Comparison of ENCODE assay signal across 1 cellular context in the genomic region with DNA sequence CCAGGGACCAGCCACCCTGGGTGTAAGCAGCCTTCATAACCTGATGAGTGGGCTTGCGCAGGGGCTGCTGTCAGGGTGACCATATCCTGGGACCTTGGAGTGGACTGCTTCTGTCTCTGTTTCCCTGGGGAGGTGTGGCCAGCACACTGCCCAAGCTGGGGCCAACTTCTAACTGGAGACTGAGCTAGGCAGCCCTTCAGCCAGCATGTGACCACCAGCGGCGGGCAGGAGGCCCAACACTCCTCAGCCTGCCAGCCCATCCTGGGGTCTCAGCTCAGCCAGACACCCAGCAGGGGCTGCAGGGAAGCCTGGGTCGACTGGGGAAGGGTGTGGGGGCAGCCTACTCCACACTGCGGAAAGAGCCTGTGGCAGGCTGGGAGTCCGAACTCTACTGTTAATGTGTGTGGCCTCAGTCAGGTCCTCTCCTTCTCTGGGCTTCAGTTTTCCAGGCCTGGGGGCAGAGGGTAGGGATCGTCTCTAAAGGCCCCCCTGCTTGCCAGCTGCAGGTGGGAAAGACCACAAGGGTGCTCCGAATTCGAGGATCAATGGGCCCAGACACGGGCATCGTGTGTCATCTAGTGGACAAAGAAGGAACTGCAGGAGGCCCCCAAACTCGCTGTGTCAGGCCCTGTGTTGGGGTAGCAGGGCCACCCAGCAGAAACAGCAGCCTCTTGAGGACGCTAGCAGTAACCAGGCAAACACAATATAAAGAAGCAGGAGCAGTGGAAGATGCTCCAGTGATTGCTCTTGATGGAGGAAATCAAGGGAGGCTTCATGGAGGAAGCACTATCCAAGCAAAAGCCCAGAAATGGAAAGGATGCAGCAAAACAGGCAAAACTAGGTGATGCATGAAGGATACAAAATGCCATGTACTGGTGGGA.
A peak's percentile ranks its signal among the peaks of the same experiment; 100 is the strongest.
TF ChIP-seq lines count a peak whose summit lies in the region.

No MANE protein-coding gene starts in this region.

TF ChIP-seq in A549, 52 proteins besides CTCF, POLR2A, EP300 and RAD21 (continued from another document):
- TF ChIP-seq, protein P1, sequence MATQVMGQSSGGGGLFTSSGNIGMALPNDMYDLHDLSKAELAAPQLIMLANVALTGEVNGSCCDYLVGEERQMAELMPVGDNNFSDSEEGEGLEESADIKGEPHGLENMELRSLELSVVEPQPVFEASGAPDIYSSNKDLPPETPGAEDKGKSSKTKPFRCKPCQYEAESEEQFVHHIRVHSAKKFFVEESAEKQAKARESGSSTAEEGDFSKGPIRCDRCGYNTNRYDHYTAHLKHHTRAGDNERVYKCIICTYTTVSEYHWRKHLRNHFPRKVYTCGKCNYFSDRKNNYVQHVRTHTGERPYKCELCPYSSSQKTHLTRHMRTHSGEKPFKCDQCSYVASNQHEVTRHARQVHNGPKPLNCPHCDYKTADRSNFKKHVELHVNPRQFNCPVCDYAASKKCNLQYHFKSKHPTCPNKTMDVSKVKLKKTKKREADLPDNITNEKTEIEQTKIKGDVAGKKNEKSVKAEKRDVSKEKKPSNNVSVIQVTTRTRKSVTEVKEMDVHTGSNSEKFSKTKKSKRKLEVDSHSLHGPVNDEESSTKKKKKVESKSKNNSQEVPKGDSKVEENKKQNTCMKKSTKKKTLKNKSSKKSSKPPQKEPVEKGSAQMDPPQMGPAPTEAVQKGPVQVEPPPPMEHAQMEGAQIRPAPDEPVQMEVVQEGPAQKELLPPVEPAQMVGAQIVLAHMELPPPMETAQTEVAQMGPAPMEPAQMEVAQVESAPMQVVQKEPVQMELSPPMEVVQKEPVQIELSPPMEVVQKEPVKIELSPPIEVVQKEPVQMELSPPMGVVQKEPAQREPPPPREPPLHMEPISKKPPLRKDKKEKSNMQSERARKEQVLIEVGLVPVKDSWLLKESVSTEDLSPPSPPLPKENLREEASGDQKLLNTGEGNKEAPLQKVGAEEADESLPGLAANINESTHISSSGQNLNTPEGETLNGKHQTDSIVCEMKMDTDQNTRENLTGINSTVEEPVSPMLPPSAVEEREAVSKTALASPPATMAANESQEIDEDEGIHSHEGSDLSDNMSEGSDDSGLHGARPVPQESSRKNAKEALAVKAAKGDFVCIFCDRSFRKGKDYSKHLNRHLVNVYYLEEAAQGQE (IDR thresholded peaks at IDR 0.05) = no peak
- TF ChIP-seq ZFP36 (IDR thresholded peaks at IDR 0.05; ENCODE audit: borderline replicate concordance, partially characterized antibody) (peak; percentile 84), EHF (CRISPR knock-in tag; IDR thresholded peaks at IDR 0.05) (no peak), RFX5 (IDR thresholded peaks at IDR 0.05) (no peak), SMC3 (IDR thresholded peaks at IDR 0.05) (peak; percentile 69), CHD2 (IDR thresholded peaks at IDR 0.05; ENCODE audit: low read length, partially characterized antibody) (no peak), CBX8 (IDR thresholded peaks at IDR 0.05) (no peak), HOXA7 (CRISPR knock-in tag; IDR thresholded peaks at IDR 0.05) (no peak), TFCP2L1 (CRISPR knock-in tag; IDR thresholded peaks at IDR 0.05) (no peak), JUNB (IDR thresholded peaks at IDR 0.05) (no peak), MAFK (IDR thresholded peaks at IDR 0.05; ENCODE audit: partially characterized antibody) (peak; percentile 45), KDM5A (IDR thresholded peaks at IDR 0.05) (no peak)
- TF ChIP-seq, protein P2, sequence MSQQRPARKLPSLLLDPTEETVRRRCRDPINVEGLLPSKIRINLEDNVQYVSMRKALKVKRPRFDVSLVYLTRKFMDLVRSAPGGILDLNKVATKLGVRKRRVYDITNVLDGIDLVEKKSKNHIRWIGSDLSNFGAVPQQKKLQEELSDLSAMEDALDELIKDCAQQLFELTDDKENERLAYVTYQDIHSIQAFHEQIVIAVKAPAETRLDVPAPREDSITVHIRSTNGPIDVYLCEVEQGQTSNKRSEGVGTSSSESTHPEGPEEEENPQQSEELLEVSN (IDR thresholded peaks at IDR 0.05; ENCODE audit: borderline replicate concordance, low read depth) = no peak
- TF ChIP-seq, protein P3, sequence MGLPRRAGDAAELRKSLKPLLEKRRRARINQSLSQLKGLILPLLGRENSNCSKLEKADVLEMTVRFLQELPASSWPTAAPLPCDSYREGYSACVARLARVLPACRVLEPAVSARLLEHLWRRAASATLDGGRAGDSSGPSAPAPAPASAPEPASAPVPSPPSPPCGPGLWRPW (IDR thresholded peaks at IDR 0.05) = no peak
